Comparison of ENCODE assay signal across 14 cellular contexts in genomic region chr2:197232010-197232409, GRCh38.
"Had no signal": no experiment of that assay in that cellular context is flagged by ENCODE, and none has a peak within 500 bp of the region (broad histone marks: within the 10 kb centered on the region; RNA-seq: fewer than 3 reads in every experiment).

No MANE protein-coding gene starts in this region.

- H3K4me3 Mint-ChIP-seq: activated CD4-positive, alpha-beta T cell treated with anti-CD3 and anti-CD28 coated beads for 36 hours; activated T-helper 1 cell treated with anti-CD3 and anti-CD28 coated beads, Interleukin-12 subunit alpha, Interleukin-12 subunit beta, Interleukin-2, Interleukin-4 antibody, amounts not matched to agents 30 ng/mL and 10 ng/mL and 1 ng/mL, durations not matched to agents 14 hours and 24 hours and 36 hours had no signal

- ATAC-seq: activated CD4-positive, alpha-beta T cell treated with anti-CD3 and anti-CD28 coated beads for 36 hours; left cardiac atrium; lower lobe of right lung; right cardiac atrium had no signal

- H3K4me3 ChIP-seq: esophagus muscularis mucosa, lower lobe of right lung, tibial nerve had no signal

- H3K27ac ChIP-seq: esophagus muscularis mucosa, lower lobe of right lung, tibial nerve had no signal

- H3K9me3 Mint-ChIP-seq: activated T-helper 1 cell treated with anti-CD3 and anti-CD28 coated beads, Interleukin-12 subunit alpha, Interleukin-12 subunit beta, Interleukin-2, Interleukin-4 antibody, amounts not matched to agents 30 ng/mL and 10 ng/mL and 1 ng/mL, durations not matched to agents 14 hours and 24 hours and 36 hours had no signal

- DNase-seq: activated CD4-positive, alpha-beta T cell treated with anti-CD3 and anti-CD28 coated beads for 36 hours; glutamatergic neuron; left cardiac atrium; lower lobe of right lung; midbrain; occipital lobe; right cardiac atrium; SIG-M5; small intestine; T1000 had no signal

- H3K9me3 ChIP-seq: esophagus muscularis mucosa, lower lobe of right lung, tibial nerve had no signal

- H3K27me3 ChIP-seq: esophagus muscularis mucosa, tibial nerve had no signal

- H3K36me3 ChIP-seq: esophagus muscularis mucosa, lower lobe of right lung, tibial nerve had no signal

- H3K27me3 Mint-ChIP-seq: activated CD4-positive, alpha-beta T cell treated with anti-CD3 and anti-CD28 coated beads for 36 hours; progenitor cell of endocrine pancreas had no signal

- H3K27ac Mint-ChIP-seq: activated T-helper 1 cell treated with anti-CD3 and anti-CD28 coated beads, Interleukin-12 subunit alpha, Interleukin-12 subunit beta, Interleukin-2, Interleukin-4 antibody, amounts not matched to agents 30 ng/mL and 10 ng/mL and 1 ng/mL, durations not matched to agents 14 hours and 24 hours and 36 hours; progenitor cell of endocrine pancreas had no signal
